In the genomic region with DNA sequence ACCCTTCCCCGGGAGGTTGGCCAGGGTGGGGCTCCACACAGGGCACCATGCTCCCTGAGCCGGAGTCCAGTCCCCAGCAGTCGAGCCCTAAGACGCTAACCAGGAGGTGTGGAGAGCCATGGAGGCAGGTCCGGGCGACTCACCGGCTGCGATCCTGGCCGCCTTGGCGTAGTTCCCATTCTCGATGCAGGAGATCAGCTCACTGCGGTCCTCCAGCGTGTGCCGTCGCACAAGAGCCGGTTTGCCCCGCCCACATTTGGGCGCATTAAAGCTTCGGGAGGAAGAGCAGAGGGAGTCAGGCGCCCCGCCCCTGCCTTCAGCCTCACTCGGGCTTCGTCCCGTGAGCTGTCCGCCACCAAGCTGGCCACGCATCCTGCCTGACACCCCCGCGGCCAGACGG, we compare ENCODE assay signal across 15 cellular contexts.
"Had no signal": no experiment of that assay in that cellular context is flagged by ENCODE, and none has a peak within 500 bp of the region (broad histone marks: within the 10 kb centered on the region; RNA-seq: fewer than 3 reads in every experiment).

No MANE protein-coding gene starts in this region.

- H3K27ac Mint-ChIP-seq: activated naive CD8-positive, alpha-beta T cell; activated T-cell treated with anti-CD3 and anti-CD28 coated beads, Interleukin-2, amount 50 U/mL, for 72 hours; nephron progenitor cell had no signal

- H3K4me3 ChIP-seq: body of pancreas, colonic mucosa, esophagus muscularis mucosa, hepatocyte, thyroid gland had no signal

- H3K9me3 Mint-ChIP-seq: activated T-cell treated with anti-CD3 and anti-CD28 coated beads, Interleukin-2, amount 50 U/mL, for 72 hours; nephron progenitor cell had no signal

- H3K4me1 ChIP-seq: body of pancreas, colonic mucosa, thyroid gland had no signal

- H3K9me3 ChIP-seq: body of pancreas, colonic mucosa, esophagus muscularis mucosa, thyroid gland had no signal

- H3K4me3 Mint-ChIP-seq: activated naive CD8-positive, alpha-beta T cell; activated T-cell treated with anti-CD3 and anti-CD28 coated beads, Interleukin-2, amount 50 U/mL, for 72 hours; nephron progenitor cell had no signal

- H3K27ac ChIP-seq: body of pancreas, colonic mucosa, esophagus muscularis mucosa, hepatocyte, thyroid gland had no signal

- ATAC-seq: activated T-cell treated with anti-CD3 and anti-CD28 coated beads, Interleukin-2, amount 50 U/mL, for 72 hours; body of pancreas; left lobe of liver had no signal

- H3K27me3 ChIP-seq: body of pancreas, colonic mucosa, esophagus muscularis mucosa, hepatocyte, thyroid gland had no signal

- DNase-seq: activated CD4-positive, alpha-beta T cell treated with anti-CD3 and anti-CD28 coated beads, Interleukin-2, amount 50 U/mL, for 4 hours; activated gamma-delta T cell; activated T-cell treated with anti-CD3 and anti-CD28 coated beads, Interleukin-2, amount 50 U/mL, for 72 hours; body of pancreas; colonic mucosa; nephron progenitor cell; occipital lobe; retina; stimulated activated naive CD4-positive, alpha-beta T cell; SW 1271; thyroid gland had no signal

- H3K27me3 Mint-ChIP-seq: activated naive CD8-positive, alpha-beta T cell had no signal
